20 cellular contexts compared by ENCODE assay signal in the genomic region with DNA sequence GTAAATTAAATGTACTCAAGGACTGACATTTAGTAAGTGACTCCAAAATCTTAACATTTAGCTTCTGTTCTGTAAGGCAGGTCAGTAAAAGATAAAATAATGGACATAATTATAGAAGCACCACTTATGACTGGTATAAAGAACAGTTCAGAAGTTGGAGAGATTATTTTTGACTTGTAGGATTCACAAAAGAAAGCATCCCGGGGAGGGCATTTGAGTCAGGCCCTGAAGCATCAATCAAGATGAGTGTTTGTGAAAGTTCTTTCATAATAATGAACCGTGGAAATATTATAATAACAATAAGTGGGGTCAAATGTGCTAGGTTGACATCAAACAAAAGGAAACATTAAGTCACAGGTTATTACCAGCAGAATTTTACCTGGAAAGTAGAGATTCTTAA.
A peak's percentile ranks its signal among the peaks of the same experiment; 100 is the strongest.
DNase-seq lines count a peak whose midpoint lies in the region; ATAC-seq and TF ChIP-seq lines count a peak whose summit lies in the region.
"Had no signal": no experiment of that assay in that cellular context is flagged by ENCODE, and none has a peak within 500 bp of the region (broad histone marks: within the 10 kb centered on the region; RNA-seq: fewer than 3 reads in every experiment).

No MANE protein-coding gene starts in this region.

- no peaks in the 10 kb centered on the region for H3K4me1 ChIP-seq in breast epithelium
- no peaks in the 10 kb centered on the region for H3K4me1 ChIP-seq in gastrocnemius medialis
- H3K4me1 ChIP-seq: BLaER1, Caco-2 had no signal

- no peak overlapping the region for H3K4me3 Mint-ChIP-seq in activated naive CD4-positive, alpha-beta T cell treated with anti-CD3 and anti-CD28 coated beads, Interleukin-2, amount 50 U/mL, for 24 hours
- no peak overlapping the region for H3K4me3 Mint-ChIP-seq in activated naive CD4-positive, alpha-beta T cell treated with anti-CD3 and anti-CD28 coated beads, Interleukin-2, amount 10 ng/mL, durations not matched to agents 7 days and 5 days
- H3K4me3 Mint-ChIP-seq: B cell; CD4-positive, CD25-positive, alpha-beta regulatory T cell; CD8-positive, alpha-beta T cell; GM23338; H9 had no signal

- CTCF ChIA-PET in activated naive CD4-positive, alpha-beta T cell treated with anti-CD3 and anti-CD28 coated beads, Interleukin-2, amount 10 ng/mL, durations not matched to agents 7 days and 5 days (lab: Charles Lee) = interaction anchor here (0.6 kb wide), 1 partner anchor 49 kb away, joined by 3 read pairs; no protein-coding TSS in a partner anchor

- in situ Hi-C loops in gastrocnemius medialis (cut with MboI; ENCODE audit: low sequenced_read_pairs in 4 of 4) = no loop called here

- peak overlapping the region; percentile 10 for H3K27ac Mint-ChIP-seq in activated naive CD4-positive, alpha-beta T cell treated with anti-CD3 and anti-CD28 coated beads, Interleukin-2, amount 50 U/mL, for 24 hours
- H3K27ac Mint-ChIP-seq in activated naive CD4-positive, alpha-beta T cell treated with anti-CD3 and anti-CD28 coated beads, Interleukin-2, amount 10 ng/mL, durations not matched to agents 7 days and 5 days = no peak overlapping the region
- H3K27ac Mint-ChIP-seq: B cell; CD4-positive, CD25-positive, alpha-beta regulatory T cell; CD8-positive, alpha-beta T cell; H9 had no signal

- TF ChIP-seq CTCF in breast epithelium (IDR thresholded peaks at IDR 0.05) = no peak
- no peak for TF ChIP-seq CTCF in gastrocnemius medialis (IDR thresholded peaks at IDR 0.05 in 4 of 5, conservative IDR thresholded peaks at IDR 0.05 in 1 of 5)

- ATAC-seq in gastrocnemius medialis = no peak
- ATAC-seq: CD8-positive, alpha-beta T cell; GM23338; HCT116 had no signal

- DNase-seq in NCI-H1417 (lab: John Stamatoyannopoulos, UW) (peak; percentile 9 to 59 (median 12)), NCI-H1417 treated with DMSO at 0.1 percent for 48 hours (lab: John Stamatoyannopoulos, UW) (no peak), lung microvascular endothelial cell (ENCODE audit: low read depth in 2 of 2) (peak; percentile 15 to 57), breast epithelium (ENCODE audit: low spot score in 2 of 2) (no peak), gastrocnemius medialis (no peak)
- DNase-seq in activated naive CD4-positive, alpha-beta T cell treated with anti-CD3 and anti-CD28 coated beads, Interleukin-2, amount 10 ng/mL, durations not matched to agents 7 days and 5 days = no peak
- DNase-seq: Caco-2; CD4-positive, CD25-positive, alpha-beta regulatory T cell; CD8-positive, alpha-beta T cell; DMS153; DMS79 treated with DMSO at 0.1 percent for 48 hours; GF-D8; H9 had no signal

- H3K4me3 ChIP-seq in breast epithelium (no peak overlapping the region), gastrocnemius medialis (no peak overlapping the region)
- H3K4me3 ChIP-seq: BLaER1, GM23338 had no signal

- peaks cover 8% of the 10 kb centered on the region for H3K36me3 Mint-ChIP-seq in activated naive CD4-positive, alpha-beta T cell treated with anti-CD3 and anti-CD28 coated beads, Interleukin-2, amount 50 U/mL, for 24 hours
- no peaks in the 10 kb centered on the region for H3K36me3 Mint-ChIP-seq in activated naive CD4-positive, alpha-beta T cell treated with anti-CD3 and anti-CD28 coated beads, Interleukin-2, amount 10 ng/mL, durations not matched to agents 7 days and 5 days
- H3K36me3 Mint-ChIP-seq: CD8-positive, alpha-beta T cell had no signal

- H3K4me1 Mint-ChIP-seq in activated naive CD4-positive, alpha-beta T cell treated with anti-CD3 and anti-CD28 coated beads, Interleukin-2, amount 50 U/mL, for 24 hours = peaks cover 62% of the 10 kb centered on the region
- peaks cover 13% of the 10 kb centered on the region for H3K4me1 Mint-ChIP-seq in activated naive CD4-positive, alpha-beta T cell treated with anti-CD3 and anti-CD28 coated beads, Interleukin-2, amount 10 ng/mL, durations not matched to agents 7 days and 5 days
- H3K4me1 Mint-ChIP-seq: B cell had no signal

- H3K27ac ChIP-seq in breast epithelium (no peak overlapping the region), gastrocnemius medialis (no peak overlapping the region)
- H3K27ac ChIP-seq: 22Rv1, BLaER1, C4-2B had no signal

- no peaks in the 10 kb centered on the region for H3K9me3 ChIP-seq in breast epithelium
- H3K9me3 ChIP-seq in gastrocnemius medialis = no peaks in the 10 kb centered on the region
- H3K9me3 ChIP-seq: BLaER1, Caco-2 had no signal

- no peaks in the 10 kb centered on the region for H3K27me3 Mint-ChIP-seq in activated naive CD4-positive, alpha-beta T cell treated with anti-CD3 and anti-CD28 coated beads, Interleukin-2, amount 50 U/mL, for 24 hours
- H3K27me3 Mint-ChIP-seq in activated naive CD4-positive, alpha-beta T cell treated with anti-CD3 and anti-CD28 coated beads, Interleukin-2, amount 10 ng/mL, durations not matched to agents 7 days and 5 days = no peaks in the 10 kb centered on the region
- H3K27me3 Mint-ChIP-seq: B cell; CD4-positive, CD25-positive, alpha-beta regulatory T cell had no signal

- TF ChIP-seq POLR2A in breast epithelium (IDR thresholded peaks at IDR 0.05) (no peak), gastrocnemius medialis (IDR thresholded peaks at IDR 0.05) (no peak)

- H3K9me3 Mint-ChIP-seq in activated naive CD4-positive, alpha-beta T cell treated with anti-CD3 and anti-CD28 coated beads, Interleukin-2, amount 50 U/mL, for 24 hours = no peaks in the 10 kb centered on the region
- no peaks in the 10 kb centered on the region for H3K9me3 Mint-ChIP-seq in activated naive CD4-positive, alpha-beta T cell treated with anti-CD3 and anti-CD28 coated beads, Interleukin-2, amount 10 ng/mL, durations not matched to agents 7 days and 5 days
- H3K9me3 Mint-ChIP-seq: CD4-positive, CD25-positive, alpha-beta regulatory T cell; CD8-positive, alpha-beta T cell; GM23338; H9 had no signal

- H3K36me3 ChIP-seq in breast epithelium = no peaks in the 10 kb centered on the region
- H3K36me3 ChIP-seq in gastrocnemius medialis = no peaks in the 10 kb centered on the region

- H3K27me3 ChIP-seq in breast epithelium (no peaks in the 10 kb centered on the region), gastrocnemius medialis (no peaks in the 10 kb centered on the region)
- H3K27me3 ChIP-seq: BLaER1 had no signal

- intact Hi-C loops in breast epithelium (cut with DNase I; ENCODE audit: low total_unique reads) = no loop called here
- intact Hi-C loops in gastrocnemius medialis (cut with DNase I; ENCODE audit: low total_unique reads) = no loop called here

Comparison
In these comparisons a context has a peak if more than half of its experiments do, and no peak if none do; other contexts are left out.
1. DNase-seq: peak in NCI-H1417 (3 of 3) and lung microvascular endothelial cell (2 of 2); none in NCI-H1417 treated with DMSO at 0.1 percent for 48 hours (single experiment), activated naive CD4-positive, alpha-beta T cell treated with anti-CD3 and anti-CD28 coated beads, Interleukin-2, amount 10 ng/mL, durations not matched to agents 7 days and 5 days (single experiment), breast epithelium (0 of 2) and gastrocnemius medialis (0 of 2).